In genomic region chr11:90178751-90179150, GRCh38 we compare ENCODE assay signal across 15 cellular contexts. TPM values are rescaled to one million over a fixed set of nuclear protein-coding genes. Genes with fewer than 3 reads are reported as not detected.
DNase-seq lines count a peak whose midpoint lies in the region; TF ChIP-seq lines count a peak whose summit lies in the region.
"Had no signal": no experiment of that assay in that cellular context is flagged by ENCODE, and none has a peak within 500 bp of the region (broad histone marks: within the 10 kb centered on the region; RNA-seq: fewer than 3 reads in every experiment).

No MANE protein-coding gene starts in this region.

- no peaks in the 10 kb centered on the region for H3K27me3 Mint-ChIP-seq in Caco-2 (ENCODE audit: insufficient read depth, unreplicated experiment)

- H3K9me3 Mint-ChIP-seq in Caco-2 (ENCODE audit: unreplicated experiment) = no peaks in the 10 kb centered on the region
- H3K9me3 Mint-ChIP-seq: T-helper 2 cell treated with Interferon-gamma antibody and Interleukin-4, amounts not matched to agents 5 μg/mL and 100 μg/mL, for 36 hours had no signal

- H3K9me2 ChIP-seq in hepatocyte (replicated peaks; ENCODE audit: insufficient read depth) = no peaks in the 10 kb centered on the region

- TF ChIP-seq CTCF in Caco-2 (IDR thresholded peaks at IDR 0.05; ENCODE audit: insufficient read depth in 1 of 2, low read depth in 1 of 2, low read length in 1 of 2, severe bottlenecking in 1 of 2, unreplicated experiment in 1 of 2) (no peak), hepatocyte (IDR thresholded peaks at IDR 0.05; ENCODE audit: poor library complexity) (no peak)

- peaks cover 42% of the 10 kb centered on the region for H3K4me1 Mint-ChIP-seq in Caco-2 (ENCODE audit: low read depth, unreplicated experiment)

- H3K27me3 ChIP-seq in Caco-2 (replicated peaks; ENCODE audit: control insufficient read depth, insufficient read depth, low read length) (no peaks in the 10 kb centered on the region), hepatocyte (no peaks in the 10 kb centered on the region)

- H3K9me3 ChIP-seq in Caco-2 = no peaks in the 10 kb centered on the region
- no peaks in the 10 kb centered on the region for H3K9me3 ChIP-seq in hepatocyte (ENCODE audit: low read depth)

- no TSS peak for BruUV-seq in Caco-2 (replicated peaks; lab: Mats Ljungman, UMichigan)

- no peak overlapping the region for H3K4me3 Mint-ChIP-seq in Caco-2 (ENCODE audit: unreplicated experiment)
- H3K4me3 Mint-ChIP-seq: T-helper 2 cell treated with Interferon-gamma antibody and Interleukin-4, amounts not matched to agents 5 μg/mL and 100 μg/mL, for 36 hours had no signal

- peak overlapping the region; percentile 1 for H3K27ac Mint-ChIP-seq in Caco-2 (ENCODE audit: unreplicated experiment)
- H3K27ac Mint-ChIP-seq: T-helper 2 cell treated with Interferon-gamma antibody and Interleukin-4, amounts not matched to agents 5 μg/mL and 100 μg/mL, for 36 hours had no signal

- intact Hi-C loops in Caco-2 (cut with micrococcal nuclease; ENCODE audit: unreplicated experiment) = loop anchor here (10.0 kb wide), 1 partner anchor 664 kb away; no protein-coding TSS in a partner anchor

- peak in 1 of 2 experiments; percentile 52 for DNase-seq in Caco-2
- DNase-seq in ELR (ENCODE audit: low read depth) = peak; percentile 4
- DNase-seq in SW480 (ENCODE audit: low spot score) = peak; percentile 3
- DNase-seq in hepatocyte (ENCODE audit: low spot score) = peak; percentile 19
- no peak for DNase-seq in occipital lobe (lab: John Stamatoyannopoulos, UW)
- no peak for DNase-seq in NCI-H82 treated with DMSO at 0.1 percent for 48 hours (lab: John Stamatoyannopoulos, UW; ENCODE audit: unreplicated experiment)
- no peak for DNase-seq in SHP77 (lab: John Stamatoyannopoulos, UW)
- DNase-seq: GOT3, MV-4-11, NCI-H1436, NCI-H1930, NCI-H2171, OCI-M1, RPMI8226 had no signal

- no peaks in the 10 kb centered on the region for H3K79me2 ChIP-seq in hepatocyte

- POLR2A ChIA-PET in Caco-2 (lab: Charles Lee) = no interaction called here

- H3K4me3 ChIP-seq in Caco-2 (ENCODE audit: low read depth, low read length) (no peak overlapping the region), hepatocyte (no peak overlapping the region)

- CTCF ChIA-PET in Caco-2 (lab: Charles Lee) = no interaction called here

- H3K36me3 ChIP-seq in Caco-2 (ENCODE audit: control insufficient read depth, insufficient read depth, low read length) = peaks cover 7% of the 10 kb centered on the region
- H3K36me3 ChIP-seq in hepatocyte (replicated peaks; ENCODE audit: insufficient read depth, low read depth) = no peaks in the 10 kb centered on the region

- 84% methylated on average over 2 of the region's 2 CpGs for WGBS in hepatocyte (ENCODE audit: low lambda C conversion rate, missing lambda C conversion rate)

- no peaks in the 10 kb centered on the region for H4K20me1 ChIP-seq in hepatocyte (ENCODE audit: insufficient read depth, poor library complexity, severe bottlenecking)

- no peak overlapping the region for H3K27ac ChIP-seq in hepatocyte

- H2AFZ ChIP-seq in hepatocyte = no peak overlapping the region

- H3K4me1 ChIP-seq in Caco-2 (peaks cover 68% of the 10 kb centered on the region), hepatocyte (ENCODE audit: insufficient read depth) (no peaks in the 10 kb centered on the region)

- peaks cover 92% of the 10 kb centered on the region for H3K36me3 Mint-ChIP-seq in Caco-2 (ENCODE audit: insufficient read depth, unreplicated experiment)

- H3K4me2 ChIP-seq in hepatocyte = no peak overlapping the region

RNA-seq across cellular contexts. Expression of gene CHORDC1, which starts 44.1 kb away (rescaled TPM):
- 194 and 227 TPM in 2 replicates for total RNA-seq in Caco-2 (2022)
- total RNA-seq in hepatocyte = 46.6 and 57.0 TPM in 2 replicates
- 30.6 and 35.9 TPM in 2 replicates for polyA plus RNA-seq in hepatocyte
- 68.9 TPM for total RNA-seq in occipital lobe

RNA-seq across cellular contexts. Expression of gene NAALAD2, which starts 44.3 kb away (rescaled TPM):
- total RNA-seq in Caco-2 (2022) (139 and 142 TPM in 2 replicates), hepatocyte (29.8 and 30.9 TPM in 2 replicates), occipital lobe (5.3 TPM)
- polyA plus RNA-seq in hepatocyte = 15.6 and 20.8 TPM in 2 replicates

Comparison
In these comparisons a context has a peak if more than half of its experiments do, and no peak if none do; other contexts are left out.
1. DNase-seq: peak in ELR (single experiment), SW480 (single experiment) and hepatocyte (single experiment); none in occipital lobe (single experiment), NCI-H82 treated with DMSO at 0.1 percent for 48 hours (single experiment) and SHP77 (0 of 2).